Comparison of ENCODE assay signal across 20 cellular contexts in the genomic region with DNA sequence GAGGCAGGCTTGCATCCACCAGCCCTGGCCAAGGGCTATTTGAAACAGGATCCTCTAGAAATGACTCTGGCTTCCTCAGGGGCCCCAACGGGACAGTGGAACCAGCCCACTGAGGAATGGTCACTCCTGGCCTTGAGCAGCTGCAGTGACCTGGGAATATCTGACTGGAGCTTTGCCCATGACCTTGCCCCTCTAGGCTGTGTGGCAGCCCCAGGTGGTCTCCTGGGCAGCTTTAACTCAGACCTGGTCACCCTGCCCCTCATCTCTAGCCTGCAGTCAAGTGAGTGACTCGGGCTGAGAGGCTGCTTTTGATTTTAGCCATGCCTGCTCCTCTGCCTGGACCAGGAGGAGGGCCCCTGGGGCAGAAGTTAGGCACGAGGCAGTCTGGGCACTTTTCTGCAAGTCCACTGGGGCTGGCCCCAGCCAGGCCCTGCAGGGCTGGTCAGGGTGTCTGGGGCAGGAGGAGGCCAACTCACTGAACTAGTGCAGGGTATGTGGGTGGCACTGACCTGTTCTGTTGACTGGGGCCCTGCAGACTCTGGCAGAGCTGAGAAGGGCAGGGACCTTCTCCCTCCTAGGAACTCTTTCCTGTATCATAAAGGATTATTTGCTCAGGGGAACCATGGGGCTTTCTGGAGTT. TPM values are rescaled to one million over a fixed set of nuclear protein-coding genes. Genes with fewer than 3 reads are reported as not detected.
DNase-seq lines count a peak whose midpoint lies in the region; ATAC-seq and TF ChIP-seq lines count a peak whose summit lies in the region.
"Had no signal": no experiment of that assay in that cellular context is flagged by ENCODE, and none has a peak within 500 bp of the region (broad histone marks: within the 10 kb centered on the region; RNA-seq: fewer than 3 reads in every experiment).

No MANE protein-coding gene starts in this region.

- intact Hi-C loops in sciatic nerve (cut with DNase I), result no loop called here

- no peak for TF ChIP-seq CTCF in coronary artery (IDR thresholded peaks at IDR 0.05)

- no peaks in the 10 kb centered on the region for H3K9me3 ChIP-seq in T-helper 17 cell (ENCODE audit: control insufficient read depth, low read length, poor library complexity, severe bottlenecking)
- H3K9me3 ChIP-seq: BLaER1, psoas muscle had no signal

- H3K27ac Mint-ChIP-seq in T-helper 2 cell treated with Interferon-gamma antibody and Interleukin-4, amounts not matched to agents 5 μg/mL and 100 μg/mL, for 36 hours, result peak overlapping the region; percentile 98
- peak overlapping the region; percentile 95 for H3K27ac Mint-ChIP-seq in T-helper 17 cell

- H3K27me3 Mint-ChIP-seq in T-helper 2 cell treated with Interferon-gamma antibody and Interleukin-4, amounts not matched to agents 5 μg/mL and 100 μg/mL, for 36 hours (ENCODE audit: low read depth), result no peaks in the 10 kb centered on the region
- H3K27me3 Mint-ChIP-seq in T-helper 17 cell, result no peaks in the 10 kb centered on the region

- H3K9me3 Mint-ChIP-seq in T-helper 2 cell treated with Interferon-gamma antibody and Interleukin-4, amounts not matched to agents 5 μg/mL and 100 μg/mL, for 36 hours, result peaks cover 5% of the 10 kb centered on the region

- no peak overlapping the region for H3K27ac ChIP-seq in coronary artery
- H3K27ac ChIP-seq: BLaER1, psoas muscle had no signal

- no peak for DNase-seq in T-helper 2 cell treated with Interferon-gamma antibody and Interleukin-4, amounts not matched to agents 5 μg/mL and 100 μg/mL, for 36 hours (ENCODE audit: low spot score)
- DNase-seq in T-helper 2 cell (no peak), T-helper 17 cell (no peak), coronary artery (ENCODE audit: low spot score) (peak; percentile 46), sciatic nerve (ENCODE audit: low spot score) (no peak), mucosa of gallbladder (ENCODE audit: low spot score) (no peak), activated gamma-delta T cell (lab: John Stamatoyannopoulos, UW) (no peak)
- DNase-seq: anterior cingulate cortex, DMS53, mammary epithelial cell, NCI-H1105 treated with DMSO at 0.1 percent for 48 hours, NCI-H526 treated with DMSO at 0.1 percent for 48 hours, OCI-M1, psoas muscle, SIG-M5 had no signal

- ATAC-seq in T-helper 17 cell (no peak), sciatic nerve (peak; percentile 23), GM18909 (IDR thresholded peaks at IDR 0.05; ENCODE audit: poor library complexity, unreplicated experiment) (no peak)
- ATAC-seq: activated CD4-positive, CD25-positive, alpha-beta regulatory T cell treated with anti-CD3 and anti-CD28 coated beads, Interleukin-2, amount 50 U/mL, for 24 hours; psoas muscle had no signal

- H3K36me3 Mint-ChIP-seq in T-helper 2 cell treated with Interferon-gamma antibody and Interleukin-4, amounts not matched to agents 5 μg/mL and 100 μg/mL, for 36 hours (ENCODE audit: low read depth), result peaks cover 87% of the 10 kb centered on the region
- peaks cover 16% of the 10 kb centered on the region for H3K36me3 Mint-ChIP-seq in T-helper 17 cell (ENCODE audit: low read depth)

- H3K4me3 Mint-ChIP-seq in T-helper 2 cell treated with Interferon-gamma antibody and Interleukin-4, amounts not matched to agents 5 μg/mL and 100 μg/mL, for 36 hours, result peak overlapping the region; percentile 66
- peak overlapping the region; percentile 70 for H3K4me3 Mint-ChIP-seq in T-helper 17 cell

- no peak overlapping the region for H3K4me3 ChIP-seq in coronary artery
- H3K4me3 ChIP-seq: BLaER1, psoas muscle, smooth muscle cell had no signal

- peaks cover 84% of the 10 kb centered on the region for H3K4me1 Mint-ChIP-seq in T-helper 2 cell treated with Interferon-gamma antibody and Interleukin-4, amounts not matched to agents 5 μg/mL and 100 μg/mL, for 36 hours (ENCODE audit: low read depth)
- peaks cover 74% of the 10 kb centered on the region for H3K4me1 Mint-ChIP-seq in T-helper 17 cell

RNA-seq across cellular contexts. Expression of gene IL10RA, which starts 13.3 kb away (rescaled TPM):
- total RNA-seq in T-helper 17 cell, result 100 to 1,000 TPM; 262 to 274 TPM
- 29.5 TPM for total RNA-seq in sciatic nerve
- 29.3 TPM for total RNA-seq in mucosa of gallbladder
- total RNA-seq: A172, mammary epithelial cell had no signal
